ENCODE assay signal across 25 cellular contexts in the genomic region with DNA sequence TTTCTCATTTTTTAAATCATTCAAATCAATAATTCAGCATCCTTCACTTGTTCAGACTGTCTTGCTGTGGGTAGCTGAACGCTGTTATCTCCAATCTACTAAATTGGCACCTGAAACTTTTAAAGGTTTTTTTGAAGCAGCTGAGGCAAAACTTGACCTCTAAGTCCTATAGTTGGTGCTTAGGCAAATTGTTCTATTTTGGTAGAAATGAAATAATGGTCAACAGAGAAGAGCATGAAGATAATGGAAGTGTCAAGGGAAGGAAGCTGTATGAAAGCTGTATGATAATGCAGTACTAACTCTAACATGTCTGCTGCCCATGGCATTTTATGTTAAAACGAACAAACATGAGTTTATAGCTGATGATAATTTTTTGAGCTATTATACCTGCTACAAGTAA.
"Had no signal": no experiment of that assay in that cellular context is flagged by ENCODE, and none has a peak within 500 bp of the region (broad histone marks: within the 10 kb centered on the region; RNA-seq: fewer than 3 reads in every experiment).

No MANE protein-coding gene starts in this region.

- ATAC-seq: activated CD4-positive, CD25-positive, alpha-beta regulatory T cell treated with anti-CD3 and anti-CD28 coated beads, Interleukin-2, amount 50 U/mL, for 24 hours; activated CD8-positive, alpha-beta T cell treated with anti-CD3 and anti-CD28 coated beads for 36 hours; activated naive CD8-positive, alpha-beta T cell treated with anti-CD3 and anti-CD28 coated beads, Interleukin-2, amount 50 U/mL, for 24 hours; body of pancreas had no signal

- H3K4me3 ChIP-seq: adrenal gland, body of pancreas, esophagus squamous epithelium had no signal

- DNase-seq: activated B cell treated with CpG ODN at 0.5 μM for 24 hours; activated CD4-positive, alpha-beta T cell treated with anti-CD3 and anti-CD28 coated beads for 48 hours; activated CD4-positive, alpha-beta T cell treated with anti-CD3 and anti-CD28 coated beads, Interleukin-2, amount 50 U/mL, for 1 hour; activated CD4-positive, alpha-beta T cell treated with anti-CD3 and anti-CD28 coated beads, Interleukin-2, amount 50 U/mL, for 48 hours; activated CD8-positive, alpha-beta memory T cell treated with anti-CD3 and anti-CD28 coated beads for 24 hours; activated CD8-positive, alpha-beta T cell treated with anti-CD3 and anti-CD28 coated beads for 36 hours; activated effector memory CD4-positive, alpha-beta T cell treated with anti-CD3 and anti-CD28 coated beads, Interleukin-2, amount 50 U/mL, for 16 hours; activated naive CD4-positive, alpha-beta T cell treated with anti-CD3 and anti-CD28 coated beads for 36 hours; activated naive CD8-positive, alpha-beta T cell treated with anti-CD3 and anti-CD28 coated beads for 36 hours; activated naive CD8-positive, alpha-beta T cell treated with anti-CD3 and anti-CD28 coated beads, Interleukin-2, amount 50 U/mL, for 24 hours; activated T-cell treated with anti-CD3 and anti-CD28 coated beads, Interleukin-2, amount 50 U/mL, for 48 hours; adrenal gland; amygdala; aorta; body of pancreas; caudate nucleus; effector CD8-positive, alpha-beta T cell; esophagus squamous epithelium; foreskin melanocyte; head of caudate nucleus; hippocampal formation; T1000; WERI-Rb-1 had no signal

- H3K27ac ChIP-seq: adrenal gland, body of pancreas, epithelial cell of prostate, esophagus squamous epithelium, WERI-Rb-1 had no signal

- H3K4me1 ChIP-seq: adrenal gland, body of pancreas, esophagus squamous epithelium had no signal

- H3K36me3 ChIP-seq: adrenal gland, WERI-Rb-1 had no signal

- H3K9me3 ChIP-seq: adrenal gland, body of pancreas, esophagus squamous epithelium had no signal

- H3K27me3 ChIP-seq: adrenal gland, body of pancreas, esophagus squamous epithelium had no signal
